ENCODE assay signal across 8 cellular contexts in genomic region chr16:84186685-84187437, GRCh38. TPM values are rescaled to one million over a fixed set of nuclear protein-coding genes. Genes with fewer than 3 reads are reported as not detected.
A peak's percentile ranks its signal among the peaks of the same experiment; 100 is the strongest.
DNase-seq lines count a peak whose midpoint lies in the region; ATAC-seq and TF ChIP-seq lines count a peak whose summit lies in the region.

Gene TAF1C, minus strand, starts transcription at chr16:84187057. Its CDS starts 2,069 bp downstream, at chr16:84184988.

- peak within 1 kb of the TSS; percentile 81 for H3K4me3 ChIP-seq in GM12875 (ENCODE audit: low read depth, low read length)
- H3K4me3 ChIP-seq in adrenal gland = peak within 1 kb of the TSS; percentile 24 to 89 (median 68)
- peak within 1 kb of the TSS; percentile 67 to 99 (median 90) for H3K4me3 ChIP-seq in heart right ventricle
- H3K4me3 ChIP-seq in upper lobe of right lung = peak within 1 kb of the TSS; percentile 96

- TF ChIP-seq POLR2A in adrenal gland (IDR thresholded peaks at IDR 0.05) = peak in 1 of 2 donors; percentile 28

- intact Hi-C loops in adrenal gland (cut with DNase I) = loop anchor here in 1 of 2 donors (10.0 kb wide), 2 partner anchors 102 to 222 kb away; partner anchors contain the start of gene NECAB2
- intact Hi-C loops in heart right ventricle (cut with DNase I) = loop anchor here in 7 of 10 donors (2.0 to 10.0 kb wide), 8 partner anchors 42 to 1365 kb away; partner anchors contain the start of genes MBTPS1 (in 2 of the 7), NECAB2 (in 2 of the 7), DNAAF1 (in 1 of the 7) and HSDL1 (in 1 of the 7)
- intact Hi-C loops in posterior vena cava (cut with DNase I) = loop anchor here in 1 of 2 donors (10.0 kb wide), 1 partner anchor 62 kb away; no protein-coding TSS in a partner anchor
- intact Hi-C loops in upper lobe of right lung (cut with DNase I) = loop anchor here (10.0 kb wide), 1 partner anchor 102 kb away; no protein-coding TSS in a partner anchor

- H3K9me3 ChIP-seq in adrenal gland (replicated peaks in 1 of 3) (no peaks in the 10 kb centered on the region), heart right ventricle (no peaks in the 10 kb centered on the region), upper lobe of right lung (no peaks in the 10 kb centered on the region)

- WGBS in adrenal gland, 4 donors = 2 to 11% (median 7%) methylated on average over 9 to 55 of the region's 55 CpGs
- WGBS in heart right ventricle, 2 donors = 3% methylated on average over 50 to 55 of the region's 55 CpGs

- H3K27ac ChIP-seq in adrenal gland (peak within 1 kb of the TSS in 4 of 5 donors; percentile 7 to 79 (median 50)), heart right ventricle (peak within 1 kb of the TSS; percentile 64 to 90 (median 85)), upper lobe of right lung (peak within 1 kb of the TSS; percentile 80)

- peaks cover 8 to 16% of the 10 kb centered on the region in 2 donors for H3K4me1 ChIP-seq in adrenal gland (replicated peaks in 1 of 2)
- H3K4me1 ChIP-seq in heart right ventricle = peaks cover 15 to 45% (median 22%) of the 10 kb centered on the region in 9 donors
- peaks cover 22% of the 10 kb centered on the region for H3K4me1 ChIP-seq in upper lobe of right lung

- peak; percentile 96 for TF ChIP-seq CTCF in GM12875 (IDR thresholded peaks at IDR 0.05; ENCODE audit: borderline replicate concordance, insufficient read depth, low read depth, low read length)
- peak; percentile 80 to 96 (median 92) for TF ChIP-seq CTCF in adrenal gland (IDR thresholded peaks at IDR 0.05)
- TF ChIP-seq CTCF in heart right ventricle (IDR thresholded peaks at IDR 0.05) = peak; percentile 91 to 99 (median 98)
- TF ChIP-seq CTCF in upper lobe of right lung (IDR thresholded peaks at IDR 0.05) = peak; percentile 91

- H3K36me3 ChIP-seq in adrenal gland (replicated peaks in 1 of 2) (peaks cover 0 to 15% of the 10 kb centered on the region in 2 donors), heart right ventricle (peaks cover 0 to 36% (median 10%) of the 10 kb centered on the region in 9 donors), upper lobe of right lung (peaks cover 21% of the 10 kb centered on the region)

- DNase-seq in NCI-H1436 (lab: John Stamatoyannopoulos, UW) = peak; percentile 95
- DNase-seq in T-helper 1 cell = peak; percentile 77 to 96 (median 84)
- peak; percentile 87 to 98 (median 93) for DNase-seq in adrenal gland
- DNase-seq in heart right ventricle = peak; percentile 89 to 94
- peak; percentile 98 for DNase-seq in posterior vena cava (ENCODE audit: low spot score)
- peak; percentile 95 for DNase-seq in upper lobe of right lung

- H3K27me3 ChIP-seq in adrenal gland (no peaks in the 10 kb centered on the region), heart right ventricle (no peaks in the 10 kb centered on the region), upper lobe of right lung (no peaks in the 10 kb centered on the region)

- ATAC-seq in HG02798 (IDR thresholded peaks at IDR 0.05; ENCODE audit: poor library complexity, unreplicated experiment) = peak; percentile 97
- ATAC-seq in heart right ventricle = peak; percentile 92 to 98 (median 95)
- ATAC-seq in upper lobe of right lung = peak; percentile 98

RNA-seq across cellular contexts. Expression of gene TAF1C, which starts in this region (rescaled TPM):
- total RNA-seq in adrenal gland = 10 to 100 TPM; 18.9 to 66.7 (median 40.1) TPM
- polyA plus RNA-seq in adrenal gland = 100 to 1,000 TPM in 1 of 3 donors, 10 to 100 TPM in 1, 1 to 10 TPM in 1; 6.4 to 205 (median 75.1) TPM
- total RNA-seq in heart right ventricle = 10 to 100 TPM; 14.2 to 34.0 (median 20.9) TPM
- polyA plus RNA-seq in heart right ventricle = 10 to 100 TPM; 24.7 to 76.7 TPM
- 10 to 100 TPM; 32.3 to 35.9 TPM for total RNA-seq in posterior vena cava
- total RNA-seq in upper lobe of right lung = 80.2 TPM

Comparison
In these comparisons a context has a peak if more than half of its experiments do, and no peak if none do; other contexts are left out.
1. Peak in every context shown above with its lines: DNase-seq, ATAC-seq, H3K4me3 ChIP-seq and H3K27ac ChIP-seq.